In genomic region chr6:106685833-106686232, GRCh38 we compare ENCODE assay signal across 17 cellular contexts. TPM values are rescaled to one million over a fixed set of nuclear protein-coding genes. Genes with fewer than 3 reads are reported as not detected.
DNase-seq lines count a peak whose midpoint lies in the region; ATAC-seq, FAIRE-seq and TF ChIP-seq lines count a peak whose summit lies in the region.
"Had no signal": no experiment of that assay in that cellular context is flagged by ENCODE, and none has a peak within 500 bp of the region (broad histone marks: within the 10 kb centered on the region; RNA-seq: fewer than 3 reads in every experiment).

No MANE protein-coding gene starts in this region.

- H3K36me3 ChIP-seq in mammary epithelial cell (ENCODE audit: insufficient read depth, low read length) = no peaks in the 10 kb centered on the region
- H3K36me3 ChIP-seq in breast epithelium = no peaks in the 10 kb centered on the region
- H3K36me3 ChIP-seq in PC-3 (ENCODE audit: low read depth, low read length) = no peaks in the 10 kb centered on the region
- no peaks in the 10 kb centered on the region for H3K36me3 ChIP-seq in bronchial epithelial cell (ENCODE audit: control insufficient read depth, insufficient read depth, low read length)
- no peaks in the 10 kb centered on the region for H3K36me3 ChIP-seq in H7 (replicated peaks; ENCODE audit: control insufficient read depth, insufficient read depth, low read length)

- H3K9me2 ChIP-seq in PC-3 (replicated peaks; ENCODE audit: low read length) = no peaks in the 10 kb centered on the region

- H3K27ac ChIP-seq in mammary epithelial cell (ENCODE audit: insufficient read depth, low read depth, low read length) (no peak overlapping the region), breast epithelium (no peak overlapping the region), PC-3 (ENCODE audit: low read length) (peak overlapping the region; percentile 18; the same call in 1 of the 2 replicates), coronary artery (no peak overlapping the region)
- H3K27ac ChIP-seq: 22Rv1 had no signal

- TF ChIP-seq POLR2A in breast epithelium (IDR thresholded peaks at IDR 0.05) = no peak

- ATAC-seq in PC-3 (peak; percentile 94), GM21423 (IDR thresholded peaks at IDR 0.05; ENCODE audit: unreplicated experiment) (no peak)

- H3K9me3 ChIP-seq in mammary epithelial cell (replicated peaks; ENCODE audit: insufficient read depth, low read length) (no peaks in the 10 kb centered on the region), breast epithelium (no peaks in the 10 kb centered on the region), PC-3 (ENCODE audit: low read length) (no peaks in the 10 kb centered on the region)

- no peak for FAIRE-seq in bronchial epithelial cell (lab: Jason Lieb, UNC)
- FAIRE-seq: H1 had no signal

- WGBS in mammary epithelial cell (ENCODE audit: low coverage, missing lambda C conversion rate) = 84% methylated on average over 2 of the region's 2 CpGs

- H4K20me1 ChIP-seq in mammary epithelial cell (ENCODE audit: insufficient read depth, low read length) (no peaks in the 10 kb centered on the region), PC-3 (ENCODE audit: low read length) (no peaks in the 10 kb centered on the region)

- dilution Hi-C loops in mammary epithelial cell (cut with HindIII; ENCODE audit: low sequenced_read_pairs) = no loop called here

- H3K9ac ChIP-seq in mammary epithelial cell (ENCODE audit: insufficient read depth, low read length) = no peak overlapping the region
- no peak overlapping the region for H3K9ac ChIP-seq in PC-3 (ENCODE audit: low read length)

- peaks cover 7% of the 10 kb centered on the region for H3K4me1 ChIP-seq in mammary epithelial cell (ENCODE audit: insufficient read depth, low read length)
- H3K4me1 ChIP-seq in breast epithelium = no peaks in the 10 kb centered on the region
- H3K4me1 ChIP-seq in PC-3 (ENCODE audit: insufficient read depth, low read length) = peaks cover 19% of the 10 kb centered on the region; the same call in 1 of the 2 replicates

- CTCF ChIA-PET in mammary epithelial cell (lab: Charles Lee; ENCODE audit: low non-redundant PET) = no interaction called here
- CTCF ChIA-PET in PC-3 (lab: Charles Lee) = interaction anchor here (0.6 to 1.4 kb wide), 2 partner anchors 61 to 198 kb away, joined by 3 to 5 read pairs; no protein-coding TSS in a partner anchor

- peak; percentile 18 for DNase-seq in mammary epithelial cell
- DNase-seq in breast epithelium (ENCODE audit: low spot score in 2 of 2) = no peak
- peak; percentile 62 for DNase-seq in PC-3
- DNase-seq in bronchial epithelial cell (ENCODE audit: low read depth) = peak; percentile 52
- DNase-seq in H7 = no peak
- no peak for DNase-seq in coronary artery (ENCODE audit: low spot score)
- DNase-seq in GM13977 (ENCODE audit: low spot score) = no peak
- DNase-seq: DMS79 treated with DMSO at 0.1 percent for 48 hours, GF-D8, KBM-7, MV-4-11, NCI-H1694 treated with DMSO at 0.1 percent for 48 hours, NCI-H2107, NCI-H510A treated with DMSO at 0.1 percent for 48 hours had no signal

- POLR2A ChIA-PET in PC-3 (lab: Charles Lee; ENCODE audit: unreplicated experiment) = no interaction called here

- H3K4me3 ChIP-seq in mammary epithelial cell (replicated peaks in 1 of 3; ENCODE audit: insufficient read depth in 1 of 3, low read depth in 2 of 3, low read length in 3 of 3) (no peak overlapping the region), breast epithelium (no peak overlapping the region), PC-3 (ENCODE audit: low read length) (no peak overlapping the region), bronchial epithelial cell (ENCODE audit: low read depth, low read length) (no peak overlapping the region), H7 (ENCODE audit: insufficient read depth, low read depth, low read length) (no peak overlapping the region), coronary artery (no peak overlapping the region)

- H3K79me2 ChIP-seq in mammary epithelial cell (ENCODE audit: insufficient read depth, low read length) = no peaks in the 10 kb centered on the region
- no peaks in the 10 kb centered on the region for H3K79me2 ChIP-seq in PC-3 (ENCODE audit: low read length)

- in situ Hi-C loops in mammary epithelial cell (cut with MboI; ENCODE audit: low sequenced_read_pairs in 2 of 2) (no loop called here), GM13977 (cut with MboI; ENCODE audit: low pct_unique_long_range_greater_than_20kb, low sequenced_read_pairs, unreplicated experiment) (no loop called here)

- H3K4me2 ChIP-seq in mammary epithelial cell (ENCODE audit: insufficient read depth, low read depth, low read length) (no peak overlapping the region), PC-3 (ENCODE audit: low read length) (peak overlapping the region; percentile 37; the same call in 1 of the 2 replicates)

- H3K27me3 ChIP-seq in mammary epithelial cell (ENCODE audit: insufficient read depth, low read length) (no peaks in the 10 kb centered on the region), breast epithelium (no peaks in the 10 kb centered on the region), PC-3 (ENCODE audit: low read length) (no peaks in the 10 kb centered on the region), bronchial epithelial cell (ENCODE audit: control insufficient read depth, insufficient read depth, low read length) (no peaks in the 10 kb centered on the region), H7 (ENCODE audit: control insufficient read depth, insufficient read depth, low read length) (no peaks in the 10 kb centered on the region)

- H2AFZ ChIP-seq in mammary epithelial cell (ENCODE audit: low read depth, low read length) = no peak overlapping the region
- no peak overlapping the region for H2AFZ ChIP-seq in PC-3 (ENCODE audit: low read length)

- intact Hi-C loops in mammary epithelial cell (cut with micrococcal nuclease) (loop anchor here (5.0 kb wide), 1 partner anchor 239 kb away; no protein-coding TSS in a partner anchor), breast epithelium (cut with DNase I; ENCODE audit: low total_unique reads) (no loop called here), PC-3 (cut with micrococcal nuclease) (loop anchor here (5.0 kb wide), 2 partner anchors 239 to 349 kb away; no protein-coding TSS in a partner anchor)

- no peaks in the 10 kb centered on the region for H3F3A ChIP-seq in PC-3 (ENCODE audit: low read length, unreplicated experiment)

- TF ChIP-seq CTCF in mammary epithelial cell (conservative IDR thresholded peaks at IDR 0.05 in 1 of 2, IDR thresholded peaks at IDR 0.05 in 1 of 2; ENCODE audit: extremely low read depth in 1 of 2, insufficient read depth in 1 of 2, low read depth in 1 of 2, low read length in 2 of 2) = no peak
- TF ChIP-seq CTCF in breast epithelium (IDR thresholded peaks at IDR 0.05) = no peak
- TF ChIP-seq CTCF in PC-3 (conservative IDR thresholded peaks at IDR 0.05; ENCODE audit: low read depth, low read length) = no peak
- no peak for TF ChIP-seq CTCF in bronchial epithelial cell (IDR thresholded peaks at IDR 0.05; ENCODE audit: insufficient read depth, low read length, severe bottlenecking)
- no peak for TF ChIP-seq CTCF in coronary artery (IDR thresholded peaks at IDR 0.05)
- no peak for TF ChIP-seq CTCF in GM13977 (IDR thresholded peaks at IDR 0.05; ENCODE audit: extremely low read depth, insufficient read depth, missing control alignments)

- BruUV-seq in mammary epithelial cell (replicated peaks; lab: Mats Ljungman, UMichigan) (no TSS peak), PC-3 (replicated peaks; lab: Mats Ljungman, UMichigan) (no TSS peak)

RNA-seq across cellular contexts. Expression of gene QRSL1, which starts 56.5 kb away (rescaled TPM):
- 10 to 100 TPM; 10.8 to 14.9 TPM for total RNA-seq in mammary epithelial cell
- polyA plus RNA-seq in mammary epithelial cell = 6.7 TPM
- polyA minus RNA-seq in mammary epithelial cell = 3.4 TPM
- 10 to 100 TPM in 1 of 3 donors, 1 to 10 TPM in 2; 7.4 to 17.1 (median 9.2) TPM for total RNA-seq in breast epithelium
- total RNA-seq in PC-3 (2014; rRNA removed) = 10.0 and 10.6 TPM in 2 replicates
- total RNA-seq in bronchial epithelial cell = 13.4 and 22.6 TPM in 2 replicates
- 21.5 and 30.2 TPM in 2 replicates for total RNA-seq in H7 (2014; rRNA removed; shearing (Covaris generic))

RNA-seq across cellular contexts. Expression of gene RTN4IP1, which starts 56.5 kb away (rescaled TPM):
- total RNA-seq in mammary epithelial cell = 1 to 10 TPM; 4.3 to 7.4 TPM
- polyA plus RNA-seq in mammary epithelial cell = 8.3 TPM
- 18.6 TPM for polyA minus RNA-seq in mammary epithelial cell
- 1 to 10 TPM; 1.4 to 7.6 (median 4.3) TPM for total RNA-seq in breast epithelium
- total RNA-seq in PC-3 (2014; rRNA removed) = 7.3 and 8.6 TPM in 2 replicates
- 6.8 and 7.6 TPM in 2 replicates for total RNA-seq in bronchial epithelial cell
- 17.6 and 18.4 TPM in 2 replicates for total RNA-seq in H7 (2014; rRNA removed; shearing (Covaris generic))

Comparison
In these comparisons a context has a peak if more than half of its experiments do, and no peak if none do; other contexts are left out.
1. DNase-seq: peak in mammary epithelial cell (single experiment), PC-3 (single experiment) and bronchial epithelial cell (single experiment); none in breast epithelium (0 of 2), H7 (single experiment), coronary artery (single experiment) and GM13977 (single experiment).